17 cellular contexts compared by ENCODE assay signal in genomic region chr11:130190371-130190881, GRCh38. TPM values are rescaled to one million over a fixed set of nuclear protein-coding genes. Genes with fewer than 3 reads are reported as not detected.
A peak's percentile ranks its signal among the peaks of the same experiment; 100 is the strongest.
DNase-seq lines count a peak whose midpoint lies in the region; ATAC-seq and TF ChIP-seq lines count a peak whose summit lies in the region.
"Had no signal": no experiment of that assay in that cellular context is flagged by ENCODE, and none has a peak within 500 bp of the region (broad histone marks: within the 10 kb centered on the region; RNA-seq: fewer than 3 reads in every experiment).

No MANE protein-coding gene starts in this region.

- no peaks in the 10 kb centered on the region for H4K20me1 ChIP-seq in osteoblast (ENCODE audit: insufficient read depth, low read length)
- no peaks in the 10 kb centered on the region; the same call in 1 of the 2 replicates for H4K20me1 ChIP-seq in GM23338 (replicated peaks; ENCODE audit: insufficient read depth)

- H3K27ac Mint-ChIP-seq in GM23338: no peak overlapping the region
- H3K27ac Mint-ChIP-seq: CD4-positive, alpha-beta T cell; HFFc6 had no signal

- H3K36me3 Mint-ChIP-seq in GM23338 (ENCODE audit: low read depth): peaks cover 3% of the 10 kb centered on the region; the same call in 2 of the 3 replicates

- H3K9me3 Mint-ChIP-seq in GM23338: no peaks in the 10 kb centered on the region
- H3K9me3 Mint-ChIP-seq: CD4-positive, alpha-beta T cell; HFFc6 had no signal

- DNase-seq in COR-L47 (lab: John Stamatoyannopoulos, UW) (peak; percentile 99), NCI-H2107 treated with DMSO at 0.1 percent for 48 hours (lab: John Stamatoyannopoulos, UW; ENCODE audit: unreplicated experiment) (peak; percentile 13), esophagus squamous epithelium (lab: John Stamatoyannopoulos, UW) (no peak), osteoblast (ENCODE audit: insufficient read length, low spot score, missing footprints) (peak; percentile 51), GM23338 (ENCODE audit: low spot score) (no peak)
- no peak for DNase-seq in activated CD8-positive, alpha-beta memory T cell treated with anti-CD3 and anti-CD28 coated beads, Interleukin-2, amount 50 U/mL, for 4 hours
- DNase-seq in activated T-cell treated with anti-CD3 and anti-CD28 coated beads, Interleukin-2, amount 50 U/mL, for 1 hour: no peak
- DNase-seq: ACHN; CD4-positive, alpha-beta T cell; DND-41; GDM1; GM23248; HFFc6; MG63; NCI-H187 treated with DMSO at 0.1 percent for 48 hours; NCI-H524 had no signal

- H3F3A ChIP-seq in GM23338 (replicated peaks; ENCODE audit: low read depth): no peaks in the 10 kb centered on the region

- H3K4me3 Mint-ChIP-seq in GM23338: no peak overlapping the region
- H3K4me3 Mint-ChIP-seq: CD4-positive, alpha-beta T cell; HFFc6 had no signal

- 89 to 94% methylated on average over 15 to 16 of the region's 29 CpGs for WGBS in esophagus squamous epithelium, 2 donors

- no peak for TF ChIP-seq POLR2A in esophagus squamous epithelium (IDR thresholded peaks at IDR 0.05)

- H3K4me2 ChIP-seq in osteoblast (ENCODE audit: insufficient read depth, low read length) (no peak overlapping the region), GM23338 (no peak overlapping the region)

- no peaks in the 10 kb centered on the region for H3K9me2 ChIP-seq in GM23338 (ENCODE audit: insufficient read depth)

- H3K79me2 ChIP-seq in osteoblast (ENCODE audit: insufficient read depth, low read length): no peaks in the 10 kb centered on the region
- no peaks in the 10 kb centered on the region for H3K79me2 ChIP-seq in GM23338 (replicated peaks; ENCODE audit: insufficient read depth)

- H3K9me3 ChIP-seq in esophagus squamous epithelium (no peaks in the 10 kb centered on the region), osteoblast (ENCODE audit: low read depth, low read length) (no peaks in the 10 kb centered on the region)
- H3K9me3 ChIP-seq: MG63 had no signal

- H3K4me1 ChIP-seq in esophagus squamous epithelium (peaks cover 0 to 20% (median 6%) of the 10 kb centered on the region in 3 donors), osteoblast (ENCODE audit: insufficient read depth, low read length) (no peaks in the 10 kb centered on the region), GM23338 (ENCODE audit: insufficient read depth) (no peaks in the 10 kb centered on the region)

- ATAC-seq in GM23338: no peak

- TF ChIP-seq CTCF in esophagus squamous epithelium (IDR thresholded peaks at IDR 0.05) (no peak), osteoblast (IDR thresholded peaks at IDR 0.05; ENCODE audit: extremely low read depth, low read depth, low read length) (no peak), GM23338 (conservative IDR thresholded peaks at IDR 0.05; ENCODE audit: low read depth in 2 of 2) (no peak)

- H3K4me1 Mint-ChIP-seq in GM23338: no peaks in the 10 kb centered on the region; the same call in 2 of the 3 replicates

- peaks cover 3% of the 10 kb centered on the region for H3K27me3 Mint-ChIP-seq in GM23338 (ENCODE audit: insufficient read depth, low read depth, poor library complexity)
- H3K27me3 Mint-ChIP-seq: CD4-positive, alpha-beta T cell had no signal

- H3K4me3 ChIP-seq in esophagus squamous epithelium (no peak overlapping the region), osteoblast (ENCODE audit: insufficient read depth, low read length) (no peak overlapping the region), GM23338 (no peak overlapping the region)
- H3K4me3 ChIP-seq: GM23248, MG63 had no signal

- H3K27ac ChIP-seq in esophagus squamous epithelium (peak overlapping the region in 3 of 4 donors; percentile 7 to 32 (median 18)), osteoblast (ENCODE audit: low read depth, low read length) (no peak overlapping the region), GM23338 (ENCODE audit: low read depth) (no peak overlapping the region)
- H3K27ac ChIP-seq: GM23248 had no signal

- H2AFZ ChIP-seq in osteoblast (ENCODE audit: low read length) (no peak overlapping the region), GM23338 (no peak overlapping the region)
- H2AFZ ChIP-seq: GM23248 had no signal

- H3K27me3 ChIP-seq in esophagus squamous epithelium: no peaks in the 10 kb centered on the region
- H3K27me3 ChIP-seq in osteoblast (ENCODE audit: insufficient read depth, low read length): peaks cover 7% of the 10 kb centered on the region
- H3K27me3 ChIP-seq in GM23338 (ENCODE audit: insufficient read depth): no peaks in the 10 kb centered on the region
- H3K27me3 ChIP-seq: MG63 had no signal

- intact Hi-C loops in esophagus squamous epithelium (cut with DNase I): no loop called here

- H3K36me3 ChIP-seq in esophagus squamous epithelium (peaks cover 0 to 72% (median 7%) of the 10 kb centered on the region in 3 donors), osteoblast (ENCODE audit: insufficient read depth, low read length) (no peaks in the 10 kb centered on the region), GM23338 (ENCODE audit: insufficient read depth) (no peaks in the 10 kb centered on the region)
- H3K36me3 ChIP-seq: MG63 had no signal

TF ChIP-seq in GM23338, 12 proteins besides CTCF, POLR2A, EP300 and RAD21 (continues in another document):
- TF ChIP-seq REST (IDR thresholded peaks at IDR 0.05; ENCODE audit: unreplicated experiment) (no peak), EZH2 (IDR thresholded peaks at IDR 0.05; ENCODE audit: low read depth, unreplicated experiment) (no peak), ZNF331 (CRISPR knock-in tag; IDR thresholded peaks at IDR 0.05; ENCODE audit: low read depth) (no peak)

RNA-seq across cellular contexts. Expression of gene ST14, which starts 30.8 kb away (rescaled TPM):
- total RNA-seq in esophagus squamous epithelium (100 to 1,000 TPM; 109 to 225 (median 141) TPM), osteoblast (under 0.01 TPM in 1 of 2 replicates, not detected in the other)
- total RNA-seq in GM23338 (2014; rRNA removed; shearing (Covaris generic)): 32.7 and 36.3 TPM in 2 replicates
- polyA plus RNA-seq in GM23338 (2016; fragmentation: Nextera tagmentation; extraction: Ambion mirVana): 7.9 and 8.3 TPM in 2 replicates
- total RNA-seq: GM23248, HFFc6, SK-MEL-5 had no signal
- polyA plus RNA-seq: GM23248 had no signal

Comparison
In these comparisons a context has a peak if more than half of its experiments do, and no peak if none do; other contexts are left out.
1. DNase-seq: peak in COR-L47 (single experiment), NCI-H2107 treated with DMSO at 0.1 percent for 48 hours (single experiment) and osteoblast (single experiment); none in esophagus squamous epithelium (single experiment), activated CD8-positive, alpha-beta memory T cell treated with anti-CD3 and anti-CD28 coated beads, Interleukin-2, amount 50 U/mL, for 4 hours (single experiment), GM23338 (single experiment) and activated T-cell treated with anti-CD3 and anti-CD28 coated beads, Interleukin-2, amount 50 U/mL, for 1 hour (single experiment).
2. H3K27ac ChIP-seq: peak in esophagus squamous epithelium (3 of 4); none in osteoblast (single experiment) and GM23338 (single experiment).
3. RNA of gene ST14, which starts 30.8 kb away (total RNA-seq): 109 to 225 TPM in esophagus squamous epithelium and 32.7 to 36.3 TPM in GM23338; under 0.01 TPM in osteoblast; every median in the first group is over 10 times any median in the second.